In genomic region chr1:202010042-202011015, GRCh38 we compare ENCODE assay signal across 9 cellular contexts. TPM values are rescaled to one million over a fixed set of nuclear protein-coding genes. Genes with fewer than 3 reads are reported as not detected.
A peak's percentile ranks its signal among the peaks of the same experiment; 100 is the strongest.
DNase-seq lines count a peak whose midpoint lies in the region; ATAC-seq and TF ChIP-seq lines count a peak whose summit lies in the region.
"Had no signal": no experiment of that assay in that cellular context is flagged by ENCODE, and none has a peak within 500 bp of the region (broad histone marks: within the 10 kb centered on the region; RNA-seq: fewer than 3 reads in every experiment).

TSS of gene ELF3 (plus strand) at chr1:202010587. CDS start at chr1:202011137, 550 bp downstream.

- TF ChIP-seq CTCF in Panc1 (IDR thresholded peaks at IDR 0.05) = no peak
- TF ChIP-seq CTCF in adrenal gland (IDR thresholded peaks at IDR 0.05) = no peak

- H3K4me3 ChIP-seq in Panc1 (ENCODE audit: low read depth in 2 of 2, low read length in 2 of 2) (peak within 1 kb of the TSS; percentile 41 to 72), adrenal gland (no peak within 1 kb of the TSS)

- H3K27me3 Mint-ChIP-seq in effector memory CD8-positive, alpha-beta T cell = no peaks in the 10 kb centered on the region
- H3K27me3 Mint-ChIP-seq: activated naive CD8-positive, alpha-beta T cell had no signal

- WGBS in adrenal gland, 4 donors = 68 to 84% (median 83%) methylated on average over 16 to 24 of the region's 24 CpGs

- no TSS peak for BruUV-seq in Panc1 (replicated peaks; lab: Mats Ljungman, UMichigan)

- H3K27me3 ChIP-seq in Panc1 (ENCODE audit: control insufficient read depth, insufficient read depth, low read length) = no peaks in the 10 kb centered on the region
- H3K27me3 ChIP-seq in adrenal gland = no peaks in the 10 kb centered on the region

- peak; percentile 42 for DNase-seq in COR-L47 (lab: John Stamatoyannopoulos, UW)
- DNase-seq in Panc1 (ENCODE audit: low read depth, low spot score) = no peak
- peak; percentile 97 for DNase-seq in islet precursor cell
- no peak for DNase-seq in stimulated activated naive CD4-positive, alpha-beta T cell (lab: John Stamatoyannopoulos, UW)
- no peak for DNase-seq in adrenal gland
- no peak for DNase-seq in effector memory CD8-positive, alpha-beta T cell

- H3K9me3 ChIP-seq in Panc1 (ENCODE audit: control insufficient read depth, insufficient read depth, low read depth, low read length) (no peaks in the 10 kb centered on the region), adrenal gland (replicated peaks in 1 of 3) (no peaks in the 10 kb centered on the region)

- CTCF ChIA-PET in Panc1 (lab: Charles Lee) = interaction anchor here (0.5 to 1.6 kb wide), 4 partner anchors 11 to 108 kb away, joined by 3 to 6 read pairs (median 4); no protein-coding TSS in a partner anchor

- H3K9me3 Mint-ChIP-seq in effector memory CD8-positive, alpha-beta T cell = no peaks in the 10 kb centered on the region

- H3K36me3 Mint-ChIP-seq in effector memory CD8-positive, alpha-beta T cell (ENCODE audit: insufficient read depth) = peaks cover 13% of the 10 kb centered on the region
- H3K36me3 Mint-ChIP-seq: activated naive CD8-positive, alpha-beta T cell had no signal

- TF ChIP-seq POLR2A in adrenal gland (IDR thresholded peaks at IDR 0.05) = no peak

- ATAC-seq in GM19351 (IDR thresholded peaks at IDR 0.05; ENCODE audit: unreplicated experiment) = peak; percentile 77
- peak; percentile 85 for ATAC-seq in HG03460 (IDR thresholded peaks at IDR 0.05; ENCODE audit: unreplicated experiment)
- peak; percentile 64 for ATAC-seq in Panc1
- ATAC-seq in effector memory CD8-positive, alpha-beta T cell (replicated peaks) = no peak

- no peak within 1 kb of the TSS for H3K4me3 Mint-ChIP-seq in effector memory CD8-positive, alpha-beta T cell
- H3K4me3 Mint-ChIP-seq: activated naive CD8-positive, alpha-beta T cell had no signal

- peaks cover 12% of the 10 kb centered on the region for H3K36me3 ChIP-seq in Panc1 (ENCODE audit: control insufficient read depth, insufficient read depth, low read length)
- peaks cover 0 to 10% of the 10 kb centered on the region in 2 donors for H3K36me3 ChIP-seq in adrenal gland (replicated peaks in 1 of 2)

- POLR2A ChIA-PET in Panc1 (lab: Charles Lee) = interaction anchor here (0.7 to 1.6 kb wide), 3 partner anchors 97 to 133 kb away, joined by 3 to 5 read pairs (median 5); no protein-coding TSS in a partner anchor

- H3K27ac ChIP-seq in Panc1 (ENCODE audit: low read length) (peak within 1 kb of the TSS; percentile 86), adrenal gland (peak within 1 kb of the TSS in 1 of 5 donors; percentile 6)

- in situ Hi-C loops in Panc1 (cut with HindIII; ENCODE audit: low pct_unique_long_range_greater_than_20kb, low sequenced_read_pairs) = no loop called here

- peaks cover 56% of the 10 kb centered on the region for H3K4me1 ChIP-seq in Panc1 (ENCODE audit: control insufficient read depth, insufficient read depth, low read length)
- no peaks in the 10 kb centered on the region for H3K4me1 ChIP-seq in adrenal gland (replicated peaks in 1 of 2)

- H3K4me1 Mint-ChIP-seq in effector memory CD8-positive, alpha-beta T cell (ENCODE audit: low read depth in 2 of 2) = peaks cover 3% of the 10 kb centered on the region in 2 donors

- intact Hi-C loops in Panc1 (cut with micrococcal nuclease; ENCODE audit: unreplicated experiment) = no loop called here
- intact Hi-C loops in adrenal gland (cut with DNase I) = no loop called here

- H3K27ac Mint-ChIP-seq in effector memory CD8-positive, alpha-beta T cell = peak within 1 kb of the TSS in 1 of 2 donors; percentile 29
- H3K27ac Mint-ChIP-seq: activated naive CD8-positive, alpha-beta T cell had no signal

RNA-seq across cellular contexts. Expression of gene ELF3, which starts in this region (rescaled TPM):
- total RNA-seq in Panc1 (2021; ENCODE audit: unreplicated experiment) (126 TPM), adrenal gland (under 1 TPM in 6 of 8 donors, not detected in 2; 0.06 to 0.51 (median 0.45) TPM)
- polyA plus RNA-seq in Panc1 (2012; ENCODE audit: insufficient read length) = 85.4 TPM
- polyA plus RNA-seq in adrenal gland = 1 to 10 TPM in 2 of 3 donors, not detected in 1; 1.0 to 1.4 TPM

Comparison
In these comparisons a context has a peak if more than half of its experiments do, and no peak if none do; other contexts are left out.
1. RNA of gene ELF3 (total RNA-seq): 126 TPM in Panc1 (single experiment); 0.06 to 0.51 TPM in adrenal gland; every median in the first group is over 10 times any median in the second.
2. DNase-seq: peak in COR-L47 (single experiment) and islet precursor cell (single experiment); none in Panc1 (single experiment), stimulated activated naive CD4-positive, alpha-beta T cell (0 of 6), adrenal gland (0 of 7) and effector memory CD8-positive, alpha-beta T cell (0 of 3).
3. H3K4me3 ChIP-seq: peak in Panc1 (2 of 2); none in adrenal gland (0 of 4).